In genomic region chr2:100052645-100053044, GRCh38 we compare ENCODE assay signal across 21 cellular contexts.
DNase-seq lines count a peak whose midpoint lies in the region; ATAC-seq and TF ChIP-seq lines count a peak whose summit lies in the region.
"Had no signal": no experiment of that assay in that cellular context is flagged by ENCODE, and none has a peak within 500 bp of the region (broad histone marks: within the 10 kb centered on the region; RNA-seq: fewer than 3 reads in every experiment).

No MANE protein-coding gene starts in this region.

- ATAC-seq in lung (ENCODE audit: insufficient read depth, low FRiP score) (peak; percentile 49), HG03039 (IDR thresholded peaks at IDR 0.05; ENCODE audit: unreplicated experiment) (no peak)
- ATAC-seq: GM12878, PC-3 had no signal

- H3K36me3 ChIP-seq in lung (ENCODE audit: control insufficient read depth in 2 of 2, insufficient read depth in 2 of 2, low read length in 2 of 2) (no peaks in the 10 kb centered on the region), stomach (no peaks in the 10 kb centered on the region)
- H3K36me3 ChIP-seq: BE2C had no signal

- H3K27me3 ChIP-seq in lung (ENCODE audit: control insufficient read depth, insufficient read depth), result no peaks in the 10 kb centered on the region
- H3K27me3 ChIP-seq in stomach, result no peaks in the 10 kb centered on the region
- H3K27me3 ChIP-seq: BE2C had no signal

- H3K4me3 ChIP-seq in lung, result no peak overlapping the region
- H3K4me3 ChIP-seq in stomach, result no peak overlapping the region
- H3K4me3 ChIP-seq: GM12878 had no signal

- no peak for TF ChIP-seq CTCF in lung (IDR thresholded peaks at IDR 0.05; ENCODE audit: control extremely low read depth, extremely low read depth)
- TF ChIP-seq CTCF in stomach (IDR thresholded peaks at IDR 0.05), result no peak

- TF ChIP-seq POLR2A in stomach (IDR thresholded peaks at IDR 0.05), result no peak

- intact Hi-C loops in stomach (cut with DNase I; ENCODE audit: low total_unique reads), result no loop called here

- no peaks in the 10 kb centered on the region for H3K9me3 ChIP-seq in lung (ENCODE audit: control insufficient read depth in 2 of 2, insufficient read depth in 1 of 2, low read length in 1 of 2)
- no peaks in the 10 kb centered on the region for H3K9me3 ChIP-seq in stomach
- H3K9me3 ChIP-seq: BE2C, Caco-2 had no signal

- H3K4me1 ChIP-seq in lung (ENCODE audit: control insufficient read depth in 2 of 2, insufficient read depth in 2 of 2, low read length in 2 of 2), result peaks cover 0 to 1% of the 10 kb centered on the region in 2 donors
- H3K4me1 ChIP-seq in stomach, result peaks cover 0 to 30% (median 16%) of the 10 kb centered on the region in 4 donors
- H3K4me1 ChIP-seq: BE2C, Caco-2 had no signal

- DNase-seq in NCI-H1105 treated with DMSO at 0.1 percent for 48 hours (lab: John Stamatoyannopoulos, UW) (peak; percentile 18), NCI-H1105 (lab: John Stamatoyannopoulos, UW) (no peak), NCI-H146 (lab: John Stamatoyannopoulos, UW) (peak; percentile 89), lung (ENCODE audit: low spot score) (peak; percentile 51), stomach (peak; percentile 77), SIG-M5 treated with dmso at 0.1 percent for 504 hours (lab: John Stamatoyannopoulos, UW; ENCODE audit: unreplicated experiment) (no peak), midbrain (lab: John Stamatoyannopoulos, UW) (no peak)
- DNase-seq: BE2C; Caco-2; CD4-positive, alpha-beta T cell; H9; MM.1S; NCI-H1092; NCI-H187 treated with DMSO at 0.1 percent for 48 hours; NCI-H345; NCI-H69; PC-3; RPMI8226; SIG-M5 had no signal

- TF ChIP-seq EP300 in stomach (IDR thresholded peaks at IDR 0.05), result no peak

- peak overlapping the region in 1 of 2 donors; percentile 32 for H3K27ac ChIP-seq in lung (ENCODE audit: low read depth in 1 of 2, low read length in 1 of 2)
- peak overlapping the region in 4 of 5 donors; percentile 3 to 25 (median 12) for H3K27ac ChIP-seq in stomach

- WGBS in lung, 2 donors, result 54 to 62% methylated on average over 4 of the region's 4 CpGs
- WGBS in stomach, 5 donors, result 27 to 57% (median 37%) methylated on average over 4 of the region's 4 CpGs

Comparison
In these comparisons a context has a peak if more than half of its experiments do, and no peak if none do; other contexts are left out.
1. DNase-seq: peak in NCI-H1105 treated with DMSO at 0.1 percent for 48 hours (single experiment), NCI-H146 (single experiment), lung (single experiment) and stomach (single experiment); none in NCI-H1105 (single experiment), SIG-M5 treated with dmso at 0.1 percent for 504 hours (single experiment) and midbrain (single experiment).